37 cellular contexts compared by ENCODE assay signal in the genomic region with DNA sequence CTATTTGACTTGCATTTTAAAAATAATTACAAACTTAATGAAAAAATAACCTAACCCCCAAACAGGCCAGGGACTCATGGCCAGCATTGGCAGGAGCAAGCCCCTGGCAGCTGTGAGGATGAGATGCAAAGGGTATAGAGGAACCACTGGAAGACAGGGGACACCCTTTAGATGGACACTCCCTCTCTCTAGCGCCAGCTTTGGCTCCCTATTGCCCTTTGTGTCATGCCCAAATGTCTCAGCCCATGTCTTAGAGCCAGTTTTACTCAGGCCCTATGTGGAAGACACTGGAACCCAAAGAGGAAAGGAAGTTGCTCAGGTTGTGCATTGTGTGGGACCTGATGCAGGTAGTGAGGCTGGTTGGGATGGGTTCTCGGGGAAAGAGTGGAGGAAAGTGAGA. TPM values are rescaled to one million over a fixed set of nuclear protein-coding genes. Genes with fewer than 3 reads are reported as not detected.
"Had no signal": no experiment of that assay in that cellular context is flagged by ENCODE, and none has a peak within 500 bp of the region (broad histone marks: within the 10 kb centered on the region; RNA-seq: fewer than 3 reads in every experiment).

No MANE protein-coding gene starts in this region.

- H3K9me3 ChIP-seq: adrenal gland, ascending aorta, body of pancreas, breast epithelium, colonic mucosa had no signal

- H3K4me1 ChIP-seq: adrenal gland, ascending aorta, body of pancreas, breast epithelium, colonic mucosa had no signal

- FAIRE-seq: astrocyte, bronchial epithelial cell, colon had no signal

- H3K36me3 ChIP-seq: adrenal gland, ascending aorta, brain microvascular endothelial cell, breast epithelium, cardiac muscle cell, colonic mucosa had no signal

- ATAC-seq: activated naive CD4-positive, alpha-beta T cell treated with anti-CD3 and anti-CD28 coated beads, Interleukin-2, amount 50 U/mL, for 72 hours; activated naive CD8-positive, alpha-beta T cell treated with anti-CD3 and anti-CD28 coated beads, Interleukin-2, amount 50 U/mL, for 24 hours; activated T-cell treated with anti-CD3 and anti-CD28 coated beads, Interleukin-2, amount 50 U/mL, for 72 hours; activated T-helper 17 cell treated with anti-CD3 and anti-CD28 coated beads, Interleukin-2, amount 50 U/mL, for 72 hours; body of pancreas had no signal

- H3K4me3 ChIP-seq: adrenal gland, ascending aorta, body of pancreas, breast epithelium, cardiac muscle cell, colonic mucosa had no signal

- H3K27me3 ChIP-seq: adrenal gland, ascending aorta, body of pancreas, brain microvascular endothelial cell, cardiac muscle cell, colonic mucosa had no signal

- H3K27ac ChIP-seq: adrenal gland, ascending aorta, body of pancreas, brain microvascular endothelial cell, breast epithelium, cardiac muscle cell, colonic mucosa had no signal

- DNase-seq: activated effector memory CD4-positive, alpha-beta T cell treated with anti-CD3 and anti-CD28 coated beads, Interleukin-2, amount 50 U/mL, for 16 hours; activated effector memory CD4-positive, alpha-beta T cell treated with Interleukin-2 at 50 U/mL for 16 hours; activated gamma-delta T cell; activated gamma-delta T cell treated with Interleukin-2 at 50 U/mL for 16 hours; activated naive CD4-positive, alpha-beta T cell; activated naive CD4-positive, alpha-beta T cell treated with anti-CD3 and anti-CD28 coated beads for 36 hours; activated naive CD4-positive, alpha-beta T cell treated with anti-CD3 and anti-CD28 coated beads, Interleukin-2, amount 10 ng/mL, durations not matched to agents 7 days and 5 days; activated naive CD4-positive, alpha-beta T cell treated with anti-CD3 and anti-CD28 coated beads, Interleukin-2, amount 50 U/mL, for 16 hours; activated naive CD4-positive, alpha-beta T cell treated with Interleukin-2 at 50 U/mL for 16 hours; activated naive CD8-positive, alpha-beta T cell treated with anti-CD3 and anti-CD28 coated beads for 36 hours; activated naive CD8-positive, alpha-beta T cell treated with anti-CD3 and anti-CD28 coated beads, Interleukin-2, amount 10 ng/mL, durations not matched to agents 7 days and 5 days; activated naive CD8-positive, alpha-beta T cell treated with anti-CD3 and anti-CD28 coated beads, Interleukin-2, amount 50 U/mL, for 24 hours; activated T-cell treated with anti-CD3 and anti-CD28 coated beads, Interleukin-2, amount 50 U/mL, for 48 hours; activated T-cell treated with anti-CD3 and anti-CD28 coated beads, Interleukin-2, amount 50 U/mL, for 72 hours; adrenal gland; amniotic stem cell; amygdala; anterior cingulate cortex; aorta; body of pancreas; brain microvascular endothelial cell; caudate nucleus; central memory CD4-positive, alpha-beta T cell; cerebellar nuclear complex; colonic mucosa had no signal

RNA-seq across cellular contexts. Expression of a gene that starts 34.9 kb away (rescaled TPM):
- total RNA-seq: activated naive CD4-positive, alpha-beta T cell treated with anti-CD3 and anti-CD28 coated beads for 36 hours; activated naive CD4-positive, alpha-beta T cell treated with anti-CD3 and anti-CD28 coated beads, Interleukin-2, amount 50 U/mL, for 72 hours; activated naive CD8-positive, alpha-beta T cell treated with anti-CD3 and anti-CD28 coated beads for 36 hours; activated T-helper 1 cell treated with anti-CD3 and anti-CD28 coated beads, Interleukin-12 subunit alpha, Interleukin-12 subunit beta, Interleukin-2, Interleukin-4 antibody, amounts not matched to agents 30 ng/mL and 10 ng/mL and 1 ng/mL, durations not matched to agents 14 hours and 24 hours and 36 hours; activated T-helper 17 cell treated with anti-CD3 and anti-CD28 coated beads, Interleukin-2, amount 50 U/mL, for 72 hours; activated T-helper 2 cell treated with anti-CD3 and anti-CD28 coated beads, Interferon-gamma antibody, Interleukin-2, Interleukin-4, amounts not matched to agents 10 μg/mL and 5 μg/mL and 100 μg/mL, durations not matched to agents 14 hours and 24 hours and 36 hours; body of pancreas; breast epithelium; bronchial epithelial cell; cardiac septum; chondrocyte had no signal
- polyA plus RNA-seq: aorta had no signal
